Comparison of ENCODE assay signal across 8 cellular contexts in the genomic region with DNA sequence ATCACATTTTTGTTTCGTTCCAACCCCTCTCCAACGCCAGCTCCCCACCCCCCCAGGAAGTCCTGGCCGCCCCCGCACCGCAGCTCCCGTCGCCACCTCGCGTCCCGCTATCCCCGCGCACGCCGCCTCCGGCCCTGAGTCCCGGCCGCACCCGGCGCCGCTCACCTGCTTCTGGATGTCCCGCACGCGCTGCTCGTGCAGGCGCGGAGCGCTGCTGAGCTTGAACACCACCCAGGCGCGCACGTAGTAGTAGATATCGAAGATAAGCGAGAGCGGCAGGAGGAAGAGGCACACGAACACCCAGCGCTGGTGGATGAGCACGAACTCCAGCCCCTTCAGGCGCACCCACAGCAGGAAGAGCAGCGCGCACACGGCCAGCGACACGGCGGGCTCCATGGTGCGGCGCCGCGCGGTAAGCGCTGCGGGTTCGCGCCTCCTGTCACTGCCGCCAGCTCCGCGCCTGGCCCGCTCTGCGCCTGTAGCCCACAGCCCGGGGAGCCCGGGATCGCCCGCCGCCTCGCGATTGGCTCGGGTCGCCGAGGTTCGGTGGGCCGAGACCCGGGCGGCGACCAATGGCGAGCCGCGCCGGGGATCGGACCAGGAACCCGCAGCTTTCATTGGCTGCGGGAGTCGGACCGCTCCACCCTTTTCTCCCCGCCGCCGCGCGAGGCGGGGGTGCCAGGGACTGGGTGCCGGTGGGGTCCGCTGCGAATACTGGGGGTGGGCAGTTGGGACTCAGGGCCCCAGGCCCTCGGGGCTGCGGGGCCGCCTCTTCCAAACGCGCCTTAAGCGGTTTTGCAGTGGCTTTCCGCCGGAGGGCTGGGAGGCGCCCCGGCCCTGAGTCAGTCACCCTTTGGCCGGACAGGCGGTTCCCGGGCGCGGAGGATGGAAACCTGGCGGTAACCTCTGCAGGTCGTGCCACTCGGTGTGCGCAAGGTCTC. TPM values are rescaled to one million over a fixed set of nuclear protein-coding genes. Genes with fewer than 3 reads are reported as not detected.
DNase-seq lines count a peak whose midpoint lies in the region; ATAC-seq and TF ChIP-seq lines count a peak whose summit lies in the region.

A gene with protein sequence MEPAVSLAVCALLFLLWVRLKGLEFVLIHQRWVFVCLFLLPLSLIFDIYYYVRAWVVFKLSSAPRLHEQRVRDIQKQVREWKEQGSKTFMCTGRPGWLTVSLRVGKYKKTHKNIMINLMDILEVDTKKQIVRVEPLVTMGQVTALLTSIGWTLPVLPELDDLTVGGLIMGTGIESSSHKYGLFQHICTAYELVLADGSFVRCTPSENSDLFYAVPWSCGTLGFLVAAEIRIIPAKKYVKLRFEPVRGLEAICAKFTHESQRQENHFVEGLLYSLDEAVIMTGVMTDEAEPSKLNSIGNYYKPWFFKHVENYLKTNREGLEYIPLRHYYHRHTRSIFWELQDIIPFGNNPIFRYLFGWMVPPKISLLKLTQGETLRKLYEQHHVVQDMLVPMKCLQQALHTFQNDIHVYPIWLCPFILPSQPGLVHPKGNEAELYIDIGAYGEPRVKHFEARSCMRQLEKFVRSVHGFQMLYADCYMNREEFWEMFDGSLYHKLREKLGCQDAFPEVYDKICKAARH (minus strand): TSS at position 472 of the 941 bp plus-strand sequence. CDS start 76 bp downstream, at position 396.

- ATAC-seq in GM19438 (IDR thresholded peaks at IDR 0.05; ENCODE audit: low read depth, unreplicated experiment) (peak; percentile 85), HG03571 (IDR thresholded peaks at IDR 0.05; ENCODE audit: unreplicated experiment) (peak; percentile 89)

- H3K4me3 Mint-ChIP-seq in endothelial cell (ENCODE audit: unreplicated experiment) (peak within 1 kb of the TSS; percentile 98), mesothelial cell of epicardium (peak within 1 kb of the TSS; percentile 93)

- H3K27me3 Mint-ChIP-seq in endothelial cell (ENCODE audit: unreplicated experiment) (peaks cover 2% of the 10 kb centered on the region), mesothelial cell of epicardium (ENCODE audit: low read depth) (no peaks in the 10 kb centered on the region)

- H3K9me3 Mint-ChIP-seq in endothelial cell (ENCODE audit: unreplicated experiment): no peaks in the 10 kb centered on the region
- H3K9me3 Mint-ChIP-seq in mesothelial cell of epicardium: no peaks in the 10 kb centered on the region

- TF ChIP-seq CTCF in endothelial cell (IDR thresholded peaks at IDR 0.05; ENCODE audit: unreplicated experiment) (no peak), mesothelial cell of epicardium (IDR thresholded peaks at IDR 0.05; ENCODE audit: unreplicated experiment) (no peak)

- H3K36me3 Mint-ChIP-seq in endothelial cell (ENCODE audit: low read depth, unreplicated experiment) (peaks cover 12% of the 10 kb centered on the region), mesothelial cell of epicardium (peaks cover 15% of the 10 kb centered on the region)

- H3K27ac Mint-ChIP-seq in endothelial cell (ENCODE audit: unreplicated experiment): peak within 1 kb of the TSS; percentile 44
- peak within 1 kb of the TSS; percentile 94 for H3K27ac Mint-ChIP-seq in mesothelial cell of epicardium

- H3K4me1 Mint-ChIP-seq in endothelial cell (ENCODE audit: unreplicated experiment) (peaks cover 41% of the 10 kb centered on the region), mesothelial cell of epicardium (peaks cover 48% of the 10 kb centered on the region)

- DNase-seq in CMK (ENCODE audit: low read depth) (peak; percentile 77), NOMO-1 treated with dmso at 0.1 percent for 144 hours (lab: John Stamatoyannopoulos, UW; ENCODE audit: unreplicated experiment) (peak; percentile 85), endothelial cell (ENCODE audit: low spot score) (peak; percentile 86), mesothelial cell of epicardium (ENCODE audit: low spot score in 2 of 2, unreplicated experiment in 2 of 2) (peak; percentile 71 to 85)
- peak; percentile 71 for DNase-seq in activated CD8-positive, alpha-beta memory T cell treated with anti-CD3 and anti-CD28 coated beads, Interleukin-2, amount 50 U/mL, for 4 hours
- peak; percentile 27 to 42 for DNase-seq in stimulated activated CD8-positive, alpha-beta memory T cell treated with anti-CD3 and anti-CD28 coated beads, Interleukin-2, amount 100 ng/mL, for 1 hour (ENCODE audit: low read depth in 2 of 2)

RNA-seq across cellular contexts. Expression of the gene that starts here (rescaled TPM):
- total RNA-seq in endothelial cell (ENCODE audit: unreplicated experiment): 181 TPM
- total RNA-seq in mesothelial cell of epicardium: 92.5 to 96.4 TPM (median 92.7 TPM) in 3 replicates

Comparison
In these comparisons a context has a peak if more than half of its experiments do, and no peak if none do; other contexts are left out.
1. Peak in every context shown above with its lines: DNase-seq and ATAC-seq.
2. DNase-seq: peak in every context shown above with its lines; median percentile 86 in endothelial cell; 85 in NOMO-1 treated with dmso at 0.1 percent for 144 hours; 78 in mesothelial cell of epicardium; 77 in CMK; 71 in activated CD8-positive, alpha-beta memory T cell treated with anti-CD3 and anti-CD28 coated beads, Interleukin-2, amount 50 U/mL, for 4 hours; 34 in stimulated activated CD8-positive, alpha-beta memory T cell treated with anti-CD3 and anti-CD28 coated beads, Interleukin-2, amount 100 ng/mL, for 1 hour.